Comparison of ENCODE assay signal across 1 cellular context in the genomic region with DNA sequence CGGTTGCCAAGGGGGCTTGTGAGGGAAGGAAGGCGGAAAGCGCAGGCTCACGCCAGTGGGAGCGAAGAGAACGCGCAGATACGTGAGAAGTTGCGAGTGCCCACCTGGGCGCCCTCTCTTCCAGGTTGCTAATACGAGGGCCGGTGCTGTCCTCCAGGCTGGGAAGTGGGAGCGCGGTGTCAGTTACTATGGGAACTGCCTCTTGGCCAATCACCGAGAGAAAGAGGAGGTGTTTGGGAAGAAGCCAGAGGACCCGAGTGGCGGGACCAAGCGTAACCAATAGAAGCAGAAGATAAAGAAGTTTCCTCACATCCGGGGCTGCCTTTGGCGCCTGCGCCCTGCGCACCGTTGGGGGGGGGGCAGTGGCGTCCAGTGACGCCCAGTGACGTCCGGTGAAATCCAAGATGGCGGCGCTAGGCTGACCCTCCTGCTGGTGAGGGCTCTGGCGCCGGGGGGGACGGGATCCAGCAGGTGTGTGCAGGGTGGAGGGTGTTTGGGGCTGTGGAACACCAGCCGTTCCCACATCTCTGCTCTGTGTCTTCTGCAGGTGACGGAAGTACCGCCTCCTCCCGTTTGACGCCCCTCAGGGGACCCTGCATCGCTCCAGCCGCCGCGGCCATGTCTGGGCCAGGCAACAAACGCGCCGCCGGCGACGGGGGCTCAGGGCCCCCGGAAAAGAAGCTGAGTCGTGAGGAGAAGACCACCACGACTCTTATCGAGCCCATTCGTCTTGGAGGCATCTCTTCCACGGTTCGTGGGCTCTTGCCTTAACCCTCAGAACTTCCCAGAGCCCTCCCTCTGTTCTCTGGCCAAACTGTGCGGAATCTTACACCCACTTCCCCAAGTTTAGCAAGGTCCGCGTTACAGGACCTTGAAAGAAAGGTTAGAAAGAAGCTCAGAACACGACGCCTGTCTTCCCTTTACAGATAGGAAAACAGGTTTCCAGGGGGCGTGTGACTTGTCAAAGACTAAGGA.
TF ChIP-seq lines count a peak whose summit lies in the region.

TSS of gene CFAP119 (minus strand) at position 135 of the 975 bp plus-strand sequence. CDS start 314 bp downstream, outside the sequence.
TSS of gene RNF40 (plus strand) at position 395 of the 975 bp plus-strand sequence. CDS start at position 619, 224 bp downstream.

TF ChIP-seq in WTC11, 78 proteins besides CTCF, POLR2A, EP300 and RAD21 (continued from another document and continues in another):
- TF ChIP-seq RELA (CRISPR knock-in tag; IDR thresholded peaks at IDR 0.05; ENCODE audit: borderline replicate concordance) (no peak), ZNF138 (CRISPR knock-in tag; conservative IDR thresholded peaks at IDR 0.05) (no peak), ZNF512 (CRISPR knock-in tag; IDR thresholded peaks at IDR 0.05; ENCODE audit: borderline replicate concordance) (no peak), GRHL2 (CRISPR knock-in tag; IDR thresholded peaks at IDR 0.05; ENCODE audit: insufficient replicate concordance, severe bottlenecking) (no peak), HMGA2 (CRISPR knock-in tag; IDR thresholded peaks at IDR 0.05) (no peak), RORB (CRISPR knock-in tag; IDR thresholded peaks at IDR 0.05) (no peak), NR3C1 (CRISPR knock-in tag; conservative IDR thresholded peaks at IDR 0.05; ENCODE audit: low read depth) (no peak), USF2 (CRISPR knock-in tag; IDR thresholded peaks at IDR 0.05) (0 out of 2 replicates have a peak, but pooled peaks have one; percentile 8), NFYB (CRISPR knock-in tag; conservative IDR thresholded peaks at IDR 0.05; ENCODE audit: low read depth) (no peak; the same call in 1 of the 2 replicates), EMX1 (CRISPR knock-in tag; IDR thresholded peaks at IDR 0.05) (0 out of 2 replicates have a peak, but pooled peaks have one; percentile 10), ERG (CRISPR knock-in tag; IDR thresholded peaks at IDR 0.05) (no peak), FOXP1 (CRISPR knock-in tag; IDR thresholded peaks at IDR 0.05; ENCODE audit: borderline replicate concordance) (peak; percentile 64; the same call in 1 of the 2 replicates), NR2C2 (CRISPR knock-in tag; IDR thresholded peaks at IDR 0.05) (no peak), JAZF1 (CRISPR knock-in tag; IDR thresholded peaks at IDR 0.05) (no peak), ELF4 (CRISPR knock-in tag; IDR thresholded peaks at IDR 0.05; ENCODE audit: low read depth) (no peak), CREM (CRISPR knock-in tag; IDR thresholded peaks at IDR 0.05) (no peak), TEAD4 (CRISPR knock-in tag; IDR thresholded peaks at IDR 0.05) (no peak), ZMAT4 (CRISPR knock-in tag; IDR thresholded peaks at IDR 0.05) (no peak), TEAD1 (CRISPR knock-in tag; IDR thresholded peaks at IDR 0.05) (no peak), FOXK1 (CRISPR knock-in tag; IDR thresholded peaks at IDR 0.05) (peak; percentile 76; the same call in 1 of the 2 replicates), GABPB1 (CRISPR knock-in tag; IDR thresholded peaks at IDR 0.05) (peak; percentile 52; the same call in 1 of the 2 replicates), ZNF281 (CRISPR knock-in tag; IDR thresholded peaks at IDR 0.05) (0 out of 2 replicates have a peak, but pooled peaks have one; percentile 42), ZNF671 (CRISPR knock-in tag; IDR thresholded peaks at IDR 0.05) (no peak), OVOL2 (CRISPR knock-in tag; IDR thresholded peaks at IDR 0.05; ENCODE audit: borderline replicate concordance) (no peak), CBFB (CRISPR knock-in tag; IDR thresholded peaks at IDR 0.05; ENCODE audit: low read depth) (no peak), TP53 (CRISPR knock-in tag; IDR thresholded peaks at IDR 0.05) (no peak), NFE2L1 (CRISPR knock-in tag; IDR thresholded peaks at IDR 0.05) (no peak), KAT7 (CRISPR knock-in tag; IDR thresholded peaks at IDR 0.05; ENCODE audit: borderline replicate concordance) (no peak), ATF1 (CRISPR knock-in tag; IDR thresholded peaks at IDR 0.05) (no peak), ESRRA (CRISPR knock-in tag; IDR thresholded peaks at IDR 0.05; ENCODE audit: borderline replicate concordance) (no peak), NFATC4 (CRISPR knock-in tag; IDR thresholded peaks at IDR 0.05) (no peak), SP1 (CRISPR knock-in tag; conservative IDR thresholded peaks at IDR 0.05) (peak; percentile 52; the same call in 1 of the 2 replicates), PRRX2 (CRISPR knock-in tag; IDR thresholded peaks at IDR 0.05) (no peak), ZNF425 (CRISPR knock-in tag; conservative IDR thresholded peaks at IDR 0.05) (no peak)
- TF ChIP-seq, protein P1, sequence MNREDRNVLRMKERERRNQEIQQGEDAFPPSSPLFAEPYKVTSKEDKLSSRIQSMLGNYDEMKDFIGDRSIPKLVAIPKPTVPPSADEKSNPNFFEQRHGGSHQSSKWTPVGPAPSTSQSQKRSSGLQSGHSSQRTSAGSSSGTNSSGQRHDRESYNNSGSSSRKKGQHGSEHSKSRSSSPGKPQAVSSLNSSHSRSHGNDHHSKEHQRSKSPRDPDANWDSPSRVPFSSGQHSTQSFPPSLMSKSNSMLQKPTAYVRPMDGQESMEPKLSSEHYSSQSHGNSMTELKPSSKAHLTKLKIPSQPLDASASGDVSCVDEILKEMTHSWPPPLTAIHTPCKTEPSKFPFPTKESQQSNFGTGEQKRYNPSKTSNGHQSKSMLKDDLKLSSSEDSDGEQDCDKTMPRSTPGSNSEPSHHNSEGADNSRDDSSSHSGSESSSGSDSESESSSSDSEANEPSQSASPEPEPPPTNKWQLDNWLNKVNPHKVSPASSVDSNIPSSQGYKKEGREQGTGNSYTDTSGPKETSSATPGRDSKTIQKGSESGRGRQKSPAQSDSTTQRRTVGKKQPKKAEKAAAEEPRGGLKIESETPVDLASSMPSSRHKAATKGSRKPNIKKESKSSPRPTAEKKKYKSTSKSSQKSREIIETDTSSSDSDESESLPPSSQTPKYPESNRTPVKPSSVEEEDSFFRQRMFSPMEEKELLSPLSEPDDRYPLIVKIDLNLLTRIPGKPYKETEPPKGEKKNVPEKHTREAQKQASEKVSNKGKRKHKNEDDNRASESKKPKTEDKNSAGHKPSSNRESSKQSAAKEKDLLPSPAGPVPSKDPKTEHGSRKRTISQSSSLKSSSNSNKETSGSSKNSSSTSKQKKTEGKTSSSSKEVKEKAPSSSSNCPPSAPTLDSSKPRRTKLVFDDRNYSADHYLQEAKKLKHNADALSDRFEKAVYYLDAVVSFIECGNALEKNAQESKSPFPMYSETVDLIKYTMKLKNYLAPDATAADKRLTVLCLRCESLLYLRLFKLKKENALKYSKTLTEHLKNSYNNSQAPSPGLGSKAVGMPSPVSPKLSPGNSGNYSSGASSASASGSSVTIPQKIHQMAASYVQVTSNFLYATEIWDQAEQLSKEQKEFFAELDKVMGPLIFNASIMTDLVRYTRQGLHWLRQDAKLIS (CRISPR knock-in tag; IDR thresholded peaks at IDR 0.05; ENCODE audit: borderline replicate concordance): no peak
- TF ChIP-seq, protein P2, sequence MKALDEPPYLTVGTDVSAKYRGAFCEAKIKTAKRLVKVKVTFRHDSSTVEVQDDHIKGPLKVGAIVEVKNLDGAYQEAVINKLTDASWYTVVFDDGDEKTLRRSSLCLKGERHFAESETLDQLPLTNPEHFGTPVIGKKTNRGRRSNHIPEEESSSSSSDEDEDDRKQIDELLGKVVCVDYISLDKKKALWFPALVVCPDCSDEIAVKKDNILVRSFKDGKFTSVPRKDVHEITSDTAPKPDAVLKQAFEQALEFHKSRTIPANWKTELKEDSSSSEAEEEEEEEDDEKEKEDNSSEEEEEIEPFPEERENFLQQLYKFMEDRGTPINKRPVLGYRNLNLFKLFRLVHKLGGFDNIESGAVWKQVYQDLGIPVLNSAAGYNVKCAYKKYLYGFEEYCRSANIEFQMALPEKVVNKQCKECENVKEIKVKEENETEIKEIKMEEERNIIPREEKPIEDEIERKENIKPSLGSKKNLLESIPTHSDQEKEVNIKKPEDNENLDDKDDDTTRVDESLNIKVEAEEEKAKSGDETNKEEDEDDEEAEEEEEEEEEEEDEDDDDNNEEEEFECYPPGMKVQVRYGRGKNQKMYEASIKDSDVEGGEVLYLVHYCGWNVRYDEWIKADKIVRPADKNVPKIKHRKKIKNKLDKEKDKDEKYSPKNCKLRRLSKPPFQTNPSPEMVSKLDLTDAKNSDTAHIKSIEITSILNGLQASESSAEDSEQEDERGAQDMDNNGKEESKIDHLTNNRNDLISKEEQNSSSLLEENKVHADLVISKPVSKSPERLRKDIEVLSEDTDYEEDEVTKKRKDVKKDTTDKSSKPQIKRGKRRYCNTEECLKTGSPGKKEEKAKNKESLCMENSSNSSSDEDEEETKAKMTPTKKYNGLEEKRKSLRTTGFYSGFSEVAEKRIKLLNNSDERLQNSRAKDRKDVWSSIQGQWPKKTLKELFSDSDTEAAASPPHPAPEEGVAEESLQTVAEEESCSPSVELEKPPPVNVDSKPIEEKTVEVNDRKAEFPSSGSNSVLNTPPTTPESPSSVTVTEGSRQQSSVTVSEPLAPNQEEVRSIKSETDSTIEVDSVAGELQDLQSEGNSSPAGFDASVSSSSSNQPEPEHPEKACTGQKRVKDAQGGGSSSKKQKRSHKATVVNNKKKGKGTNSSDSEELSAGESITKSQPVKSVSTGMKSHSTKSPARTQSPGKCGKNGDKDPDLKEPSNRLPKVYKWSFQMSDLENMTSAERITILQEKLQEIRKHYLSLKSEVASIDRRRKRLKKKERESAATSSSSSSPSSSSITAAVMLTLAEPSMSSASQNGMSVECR (CRISPR knock-in tag; IDR thresholded peaks at IDR 0.05; ENCODE audit: borderline replicate concordance): peak; percentile 8; the same call in 1 of the 2 replicates
